Comparison of ENCODE assay signal across 26 cellular contexts in genomic region chr17:75465039-75465438, GRCh38.
"Had no signal": no experiment of that assay in that cellular context is flagged by ENCODE, and none has a peak within 500 bp of the region (broad histone marks: within the 10 kb centered on the region; RNA-seq: fewer than 3 reads in every experiment).

No MANE protein-coding gene starts in this region.

- H3K27ac ChIP-seq: colonic mucosa, epithelial cell of prostate, esophagus squamous epithelium, heart right ventricle, left lung, lower lobe of right lung had no signal

- ATAC-seq: effector memory CD8-positive, alpha-beta T cell; esophagus mucosa; gastrocnemius medialis; heart right ventricle; left cardiac atrium; left lung; left ventricle myocardium superior; lower lobe of right lung had no signal

- H3K27me3 ChIP-seq: colonic mucosa, esophagus squamous epithelium, gastrocnemius medialis, heart right ventricle, left lung had no signal

- H3K4me3 ChIP-seq: colonic mucosa, esophagus squamous epithelium, gastrocnemius medialis, heart right ventricle, left lung, lower lobe of right lung had no signal

- H3K4me3 Mint-ChIP-seq: dendritic cell treated with granulocyte-macrophage colony-stimulating factor and Interleukin-4, amounts not matched to agents 40 ng/mL and 50 ng/mL, for 4 days; effector memory CD8-positive, alpha-beta T cell; endodermal cell had no signal

- DNase-seq: colonic mucosa; cortex of kidney; effector CD8-positive, alpha-beta T cell; effector memory CD8-positive, alpha-beta T cell; endodermal cell; erythroblast; esophagus squamous epithelium; foreskin fibroblast; foreskin melanocyte; gastrocnemius medialis; glutamatergic neuron; head of caudate nucleus; heart right ventricle; hippocampal formation; left cardiac atrium; left lung; left ventricle myocardium superior; lower lobe of right lung; mesendoderm; midbrain had no signal

- H3K36me3 ChIP-seq: colonic mucosa, esophagus squamous epithelium, gastrocnemius medialis, left lung, lower lobe of right lung had no signal

- H3K27ac Mint-ChIP-seq: dendritic cell treated with granulocyte-macrophage colony-stimulating factor and Interleukin-4, amounts not matched to agents 40 ng/mL and 50 ng/mL, for 4 days; endodermal cell had no signal

- H3K27me3 Mint-ChIP-seq: dendritic cell treated with granulocyte-macrophage colony-stimulating factor and Interleukin-4, amounts not matched to agents 40 ng/mL and 50 ng/mL, for 4 days; effector memory CD8-positive, alpha-beta T cell had no signal

- FAIRE-seq: endometrium, islet of Langerhans, keratinocyte had no signal

- H3K9me3 ChIP-seq: colonic mucosa, esophagus squamous epithelium, gastrocnemius medialis, left lung, lower lobe of right lung had no signal
